9 cellular contexts compared by ENCODE assay signal in genomic region chr6:159501558-159501957, GRCh38.
"Had no signal": no experiment of that assay in that cellular context is flagged by ENCODE, and none has a peak within 500 bp of the region (broad histone marks: within the 10 kb centered on the region; RNA-seq: fewer than 3 reads in every experiment).

No MANE protein-coding gene starts in this region.

- H3K27ac ChIP-seq: GM23248, KMS-11 had no signal

- H3K9me3 ChIP-seq: HAP-1 had no signal

- H2AFZ ChIP-seq: GM23248 had no signal

- ATAC-seq: HCT116 had no signal

- DNase-seq: GM23248, GOT3, H7, HFFc6, KBM-7 had no signal

- H3K4me3 ChIP-seq: GM23248, HAP-1 had no signal

- H3K9ac ChIP-seq: GM23248, KMS-11 had no signal

- H3K4me2 ChIP-seq: KMS-11 had no signal

- H3K36me3 ChIP-seq: HAP-1 had no signal

- FAIRE-seq: HTR-8/SVneo had no signal

- H3K4me1 ChIP-seq: HAP-1 had no signal
